Comparison of ENCODE assay signal across 7 cellular contexts in the genomic region with DNA sequence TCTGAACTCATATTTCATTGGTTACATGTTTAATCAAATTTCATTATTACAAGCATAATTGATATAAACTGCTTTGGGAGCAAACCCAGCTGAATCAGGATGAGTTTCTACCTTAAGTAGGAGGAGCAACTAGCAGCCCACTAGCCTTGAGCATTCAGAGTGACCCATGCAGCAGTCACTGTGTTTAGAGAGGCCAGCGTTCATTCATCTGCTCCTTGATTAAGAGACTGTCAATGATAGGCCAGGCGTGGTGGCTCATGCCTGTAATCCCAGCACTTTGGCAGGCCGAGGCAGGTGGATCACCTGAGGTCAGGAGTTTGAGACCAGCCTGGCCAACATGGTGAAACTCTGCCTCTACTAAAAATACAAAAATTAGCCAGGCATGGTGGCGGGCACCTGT. TPM values are rescaled to one million over a fixed set of nuclear protein-coding genes. Genes with fewer than 3 reads are reported as not detected.
"Had no signal": no experiment of that assay in that cellular context is flagged by ENCODE, and none has a peak within 500 bp of the region (broad histone marks: within the 10 kb centered on the region; RNA-seq: fewer than 3 reads in every experiment).

No MANE protein-coding gene starts in this region.

RNA-seq across cellular contexts. Expression of a gene that starts 1.9 kb away (rescaled TPM):
- total RNA-seq: M059J, NCI-H460, OCI-LY7, Peyer's patch, Right ventricle myocardium superior, SJSA1 had no signal
- polyA plus RNA-seq: SK-N-SH had no signal

RNA-seq across cellular contexts. Expression of a gene that starts 17.5 kb away (rescaled TPM):
- total RNA-seq: M059J, NCI-H460, OCI-LY7, Peyer's patch, Right ventricle myocardium superior, SJSA1 had no signal
- polyA plus RNA-seq: SK-N-SH had no signal

RNA-seq across cellular contexts. Expression of a gene that starts 20.1 kb away (rescaled TPM):
- total RNA-seq: NCI-H460, OCI-LY7, Right ventricle myocardium superior, SJSA1 had no signal
